ENCODE assay signal across 8 cellular contexts in the genomic region with DNA sequence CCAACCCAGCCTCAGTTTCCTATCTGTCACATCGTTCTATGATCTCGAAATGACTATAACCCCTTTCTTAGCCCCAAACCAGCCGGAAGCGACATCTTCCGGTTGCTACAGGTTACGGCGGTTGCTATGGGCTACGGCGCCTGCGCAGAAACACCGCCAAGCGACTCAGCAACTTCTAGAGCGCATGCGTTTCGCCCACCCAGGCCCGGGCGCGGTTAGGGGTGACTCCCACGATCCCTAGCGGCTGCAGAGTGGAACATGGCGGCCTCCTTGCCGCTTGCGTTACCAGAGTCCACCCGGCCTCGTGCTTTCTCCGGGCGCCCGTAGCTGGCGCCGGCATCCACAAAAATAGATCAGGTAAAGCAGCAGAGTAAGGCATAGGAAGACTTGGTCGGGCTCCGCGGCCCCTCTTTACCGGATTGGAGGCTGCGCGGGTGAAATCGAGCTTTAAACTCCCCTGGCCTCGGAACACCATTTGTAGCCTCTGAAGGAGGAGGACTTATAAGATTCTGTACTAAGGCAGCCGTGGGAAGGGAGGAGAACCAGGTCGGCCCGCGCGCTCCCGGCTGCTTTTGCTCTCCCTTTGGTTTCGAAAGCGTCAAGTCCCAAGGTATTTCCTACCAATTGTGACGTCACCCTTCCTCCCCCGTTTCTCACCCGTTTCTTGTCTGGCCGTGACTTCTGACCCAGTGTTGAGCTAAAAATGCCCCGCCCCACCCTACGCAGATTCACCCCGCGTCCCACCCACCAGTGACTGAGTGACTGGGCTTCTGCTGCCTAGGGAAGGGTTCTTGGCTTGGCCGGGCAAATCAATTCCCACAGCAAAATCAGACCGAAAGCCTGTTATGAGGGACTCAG. TPM values are rescaled to one million over a fixed set of nuclear protein-coding genes. Genes with fewer than 3 reads are reported as not detected.
DNase-seq lines count a peak whose midpoint lies in the region; ATAC-seq, FAIRE-seq and TF ChIP-seq lines count a peak whose summit lies in the region.

No MANE protein-coding gene starts in this region.

- H4K5ac ChIP-seq in H1 (ENCODE audit: insufficient read length, low read depth, low read length): peak overlapping the region; percentile 37

- peak; percentile 79 for FAIRE-seq in H1 (lab: Jason Lieb, UNC)

- H3K9me3 Mint-ChIP-seq in Caco-2 (ENCODE audit: unreplicated experiment): no peaks in the 10 kb centered on the region
- H3K9me3 Mint-ChIP-seq in memory B cell: no peaks in the 10 kb centered on the region

- peak overlapping the region; percentile 95 for H3K27ac ChIP-seq in H1 (ENCODE audit: low read depth, low read length)

- peak; percentile 97 for DNase-seq in Caco-2
- peak; percentile 97 for DNase-seq in HT-29 (ENCODE audit: low spot score)
- DNase-seq in NK-92 treated with Interleukin-12 subunit alpha and Interleukin-12 subunit beta, amount 100 ng/mL, for 24 hours (lab: John Stamatoyannopoulos, UW): peak; percentile 98
- peak; percentile 98 for DNase-seq in activated CD8-positive, alpha-beta memory T cell treated with anti-CD3 and anti-CD28 coated beads for 4 hours (ENCODE audit: low read depth in 2 of 2)
- DNase-seq in H1 (ENCODE audit: low read depth in 1 of 2, low spot score in 2 of 2): peak; percentile 79 to 97
- peak; percentile 95 to 98 for DNase-seq in memory B cell (ENCODE audit: low spot score in 2 of 2)
- DNase-seq in stimulated activated CD8-positive, alpha-beta memory T cell treated with anti-CD3 and anti-CD28 coated beads, Interleukin-12 subunit alpha, Interleukin-12 subunit beta, amount 100 ng/mL, for 1 hour (ENCODE audit: low read depth): peak; percentile 100

- H2BK12ac ChIP-seq in H1 (ENCODE audit: low read depth, low read length): peak overlapping the region; percentile 88

- H3K56ac ChIP-seq in H1 (replicated peaks; ENCODE audit: insufficient read length, low read depth, low read length): peak overlapping the region; percentile 43

- peak overlapping the region; percentile 63 for H3K4ac ChIP-seq in H1 (replicated peaks; ENCODE audit: insufficient read length, low read depth, low read length)

- H3K4me3 ChIP-seq in Caco-2 (ENCODE audit: low read depth, low read length) (peak overlapping the region; percentile 72), H1 (ENCODE audit: extremely low read depth in 1 of 4, insufficient read depth in 2 of 4, low read depth in 3 of 4, low read length in 4 of 4) (peak overlapping the region; percentile 88 to 94 (median 93))

- CTCF ChIA-PET in Caco-2 (lab: Charles Lee): interaction anchor here (1.0 to 1.5 kb wide), 4 partner anchors 9 to 178 kb away, joined by 3 to 4 read pairs (median 3); no protein-coding TSS in a partner anchor
- CTCF ChIA-PET in H1 (lab: Charles Lee; ENCODE audit: partially characterized antibody): interaction anchor here (0.7 to 1.2 kb wide), 4 partner anchors 41 to 381 kb away, joined by 3 read pairs; no protein-coding TSS in a partner anchor

- H3K18ac ChIP-seq in H1 (ENCODE audit: extremely low read depth, low read length): peak overlapping the region; percentile 85

- no peak overlapping the region; the same call in 1 of the 2 replicates for H2AK5ac ChIP-seq in H1 (ENCODE audit: low read depth, low read length)

- no peak overlapping the region for H2BK120ac ChIP-seq in H1 (replicated peaks; ENCODE audit: low read depth, low read length)

- peak overlapping the region; percentile 64 for H4K91ac ChIP-seq in H1 (replicated peaks; ENCODE audit: insufficient read length, low read length)

- peak overlapping the region; percentile 94 for H2AFZ ChIP-seq in H1 (ENCODE audit: low read length)

- peak in 1 of 2 experiments; percentile 24; a peak in 1 of 3 replicates for TF ChIP-seq EP300 in H1 (IDR thresholded peaks at IDR 0.05; ENCODE audit: borderline replicate concordance in 1 of 2, low read depth in 2 of 2, low read length in 2 of 2)

- H3K79me2 ChIP-seq in H1 (ENCODE audit: control insufficient read depth in 1 of 2, insufficient read depth in 2 of 2, low read length in 2 of 2): peaks cover 21 to 49% of the 10 kb centered on the region in 2 experiments

- peaks cover 4 to 29% of the 10 kb centered on the region in 2 experiments for H4K20me1 ChIP-seq in H1 (replicated peaks in 1 of 2; ENCODE audit: control insufficient read depth in 1 of 2, insufficient read depth in 2 of 2, low read length in 2 of 2)

- H4K8ac ChIP-seq in H1 (ENCODE audit: extremely low read depth, insufficient read depth, low read length): peak overlapping the region; percentile 98; the same call in 1 of the 2 replicates

- H3K27me3 Mint-ChIP-seq in Caco-2 (ENCODE audit: insufficient read depth, unreplicated experiment) (peaks cover 2% of the 10 kb centered on the region), memory B cell (no peaks in the 10 kb centered on the region)

- peaks cover 30% of the 10 kb centered on the region for H3K79me1 ChIP-seq in H1 (ENCODE audit: low read depth, low read length)

- H3K9me3 ChIP-seq in Caco-2 (no peaks in the 10 kb centered on the region), H1 (ENCODE audit: insufficient read depth in 2 of 2, low read depth in 1 of 2, low read length in 1 of 2) (no peaks in the 10 kb centered on the region)

- POLR2A ChIA-PET in Caco-2 (lab: Charles Lee): interaction anchor here (0.5 to 1.5 kb wide), 14 partner anchors 9 to 178 kb away, joined by 3 to 8 read pairs (median 4); partner anchors contain the start of genes FKBP1A, RAD21L1 and SNPH
- POLR2A ChIA-PET in H1 (lab: Charles Lee; ENCODE audit: partially characterized antibody): interaction anchor here (0.8 to 6.5 kb wide), 19 partner anchors 8 to 124 kb away, joined by 3 to 34 read pairs (median 4); no protein-coding TSS in a partner anchor

- peak overlapping the region; percentile 95 to 97 (median 96) for H3K9ac ChIP-seq in H1 (replicated peaks in 1 of 4; ENCODE audit: extremely low read depth in 1 of 4, low read depth in 3 of 4, low read length in 3 of 4)

- H2BK5ac ChIP-seq in H1 (ENCODE audit: low read depth, low read length): peak overlapping the region; percentile 92; the same call in 1 of the 2 replicates

- no peaks in the 10 kb centered on the region for H3K36me3 ChIP-seq in Caco-2 (ENCODE audit: control insufficient read depth, insufficient read depth, low read length)
- H3K36me3 ChIP-seq in H1 (ENCODE audit: control insufficient read depth in 2 of 4, insufficient read depth in 4 of 4, low read length in 3 of 4): 0 out of 8 replicates have a peak, but pooled peaks cover 0 to 3% (median 0%) of the 10 kb centered on the region in 4 experiments

- BruUV-seq in Caco-2 (replicated peaks; lab: Mats Ljungman, UMichigan): TSS peak; percentile 90

- no peak for TF ChIP-seq CTCF in Caco-2 (IDR thresholded peaks at IDR 0.05; ENCODE audit: insufficient read depth in 1 of 2, low read depth in 1 of 2, low read length in 1 of 2, severe bottlenecking in 1 of 2, unreplicated experiment in 1 of 2)
- TF ChIP-seq CTCF in H1 (IDR thresholded peaks at IDR 0.05; ENCODE audit: control extremely low read depth in 1 of 3, insufficient read depth in 1 of 3, low read depth in 1 of 3, low read length in 3 of 3): no peak

- peaks cover 13% of the 10 kb centered on the region for H3K4me1 Mint-ChIP-seq in Caco-2 (ENCODE audit: low read depth, unreplicated experiment)
- H3K4me1 Mint-ChIP-seq in memory B cell: peaks cover 21% of the 10 kb centered on the region

- TF ChIP-seq RAD21 in H1 (IDR thresholded peaks at IDR 0.05 in 1 of 2, conservative IDR thresholded peaks at IDR 0.05 in 1 of 2; ENCODE audit: low read depth in 2 of 2, low read length in 2 of 2): no peak

- H3K4me1 ChIP-seq in Caco-2 (peaks cover 31% of the 10 kb centered on the region), H1 (replicated peaks in 1 of 4; ENCODE audit: control insufficient read depth in 3 of 4, insufficient read depth in 4 of 4, low read length in 3 of 4) (peaks cover 2 to 13% (median 5%) of the 10 kb centered on the region in 4 experiments; a peak in 6 of 7 replicates)

- WGBS in H1 (ENCODE audit: extremely low coverage in 1 of 2, insufficient coverage in 1 of 2, insufficient read length in 1 of 2, insufficient replicate concordance in 2 of 2, low coverage in 1 of 2, low lambda C conversion rate in 2 of 2, missing lambda C conversion rate in 1 of 2), 2 experiments: 2% methylated on average over 56 of the region's 56 CpGs; no CpG with 5 or more reads in 1 of the 2 experiments

- H3K4me3 Mint-ChIP-seq in Caco-2 (ENCODE audit: unreplicated experiment) (no peak overlapping the region), memory B cell (no peak overlapping the region)

- H3K23ac ChIP-seq in H1 (ENCODE audit: insufficient read length): no peak overlapping the region

- intact Hi-C loops in Caco-2 (cut with micrococcal nuclease; ENCODE audit: unreplicated experiment): loop anchor here (1.0 to 5.0 kb wide), 2 partner anchors 67 to 145 kb away; partner anchors contain the start of gene FKBP1A

- no peak overlapping the region for H2BK20ac ChIP-seq in H1 (ENCODE audit: low read length)

- peaks cover 10% of the 10 kb centered on the region for H3K23me2 ChIP-seq in H1 (ENCODE audit: low read depth, low read length)

- H3K27me3 ChIP-seq in Caco-2 (replicated peaks; ENCODE audit: control insufficient read depth, insufficient read depth, low read length) (no peaks in the 10 kb centered on the region), H1 (replicated peaks in 1 of 4; ENCODE audit: control insufficient read depth in 3 of 4, extremely low read depth in 1 of 4, insufficient read depth in 3 of 4, low read length in 3 of 4) (no peaks in the 10 kb centered on the region)

- no peak overlapping the region for H3K14ac ChIP-seq in H1 (ENCODE audit: insufficient read length)

- H3K4me2 ChIP-seq in H1 (ENCODE audit: insufficient read depth in 1 of 2, low read depth in 2 of 2, low read length in 2 of 2): peak overlapping the region; percentile 77 to 98

- peak; percentile 68 for ATAC-seq in GM21360 (IDR thresholded peaks at IDR 0.05; ENCODE audit: unreplicated experiment)
- ATAC-seq in memory B cell (ENCODE audit: low read depth): peak; percentile 79

- TF ChIP-seq POLR2A in H1 (IDR thresholded peaks at IDR 0.05; ENCODE audit: control extremely low read depth in 1 of 2, low read depth in 2 of 2, low read length in 2 of 2): peak; percentile 95 to 98

- no peak overlapping the region for H2BK15ac ChIP-seq in H1 (ENCODE audit: low read length)

- H3K36me3 Mint-ChIP-seq in Caco-2 (ENCODE audit: insufficient read depth, unreplicated experiment): peaks cover 12% of the 10 kb centered on the region
- no peaks in the 10 kb centered on the region for H3K36me3 Mint-ChIP-seq in memory B cell

- no peak overlapping the region for H3K27ac Mint-ChIP-seq in Caco-2 (ENCODE audit: unreplicated experiment)
- no peak overlapping the region for H3K27ac Mint-ChIP-seq in memory B cell

RNA-seq across cellular contexts. Expression of gene SDCBP2, which starts 3.5 kb away (rescaled TPM):
- 1.4 and 2.0 TPM in 2 replicates for total RNA-seq in Caco-2 (2022)
- 19.1 and 22.4 TPM in 2 replicates for total RNA-seq in HT-29 (2014; rRNA removed; shearing (Covaris generic))
- 3.6 and 4.2 TPM in 2 replicates for total RNA-seq in H1 (2021; fragmentation: NEBNext Ultra II Directional; extraction: Animal tissue kit (Norgen Biotek cat#: 25700))
- polyA plus RNA-seq in H1 (2011; rRNA removed): 5.9 and 6.7 TPM in 2 replicates
- polyA plus RNA-seq in H1 (2011; cell fraction: cytosol; rRNA removed): 7.0 TPM
- polyA plus RNA-seq in H1 (2011; cell fraction: nucleus; rRNA removed): 5.8 TPM
- polyA plus RNA-seq in H1 (2012, experiment 1 of 2): 3.0 to 6.0 TPM (median 5.0 TPM) in 4 replicates
- polyA plus RNA-seq in H1 (2012, experiment 2 of 2): 3.0 TPM
- polyA plus RNA-seq in H1 (2013, experiment 1 of 2): 3.0 TPM
- 2.9 TPM for polyA plus RNA-seq in H1 (2013, experiment 2 of 2)
- 1.4 and 1.5 TPM in 2 replicates for polyA minus RNA-seq in H1 (2011; rRNA and poly(A)+ RNA removed)
- polyA minus RNA-seq in H1 (2011; cell fraction: cytosol; rRNA and poly(A)+ RNA removed): 2.7 TPM
- polyA minus RNA-seq in H1 (2011; cell fraction: nucleus; rRNA and poly(A)+ RNA removed): 1.1 TPM

RNA-seq across cellular contexts. Expression of gene SNPH, which starts 59.3 kb away (rescaled TPM):
- 0.28 and 0.36 TPM in 2 replicates for total RNA-seq in Caco-2 (2022)
- 0.13 and 0.36 TPM in 2 replicates for total RNA-seq in HT-29 (2014; rRNA removed; shearing (Covaris generic))
- 4.0 and 4.9 TPM in 2 replicates for total RNA-seq in H1 (2021; fragmentation: NEBNext Ultra II Directional; extraction: Animal tissue kit (Norgen Biotek cat#: 25700))
- polyA plus RNA-seq in H1 (2011; rRNA removed): 0.98 and 1.5 TPM in 2 replicates
- polyA plus RNA-seq in H1 (2011; cell fraction: cytosol; rRNA removed): 1.0 TPM
- polyA plus RNA-seq in H1 (2011; cell fraction: nucleus; rRNA removed): 2.5 TPM
- 2.0 to 3.4 TPM (median 3.1 TPM) in 4 replicates for polyA plus RNA-seq in H1 (2012, experiment 1 of 2)
- 2.5 TPM for polyA plus RNA-seq in H1 (2012, experiment 2 of 2)
- polyA plus RNA-seq in H1 (2013, experiment 1 of 2): 1.8 TPM
- 1.7 TPM for polyA plus RNA-seq in H1 (2013, experiment 2 of 2)
- polyA minus RNA-seq in H1 (2011; rRNA and poly(A)+ RNA removed): 0.50 and 0.59 TPM in 2 replicates
- 1.2 TPM for polyA minus RNA-seq in H1 (2011; cell fraction: cytosol; rRNA and poly(A)+ RNA removed)
- polyA minus RNA-seq in H1 (2011; cell fraction: nucleus; rRNA and poly(A)+ RNA removed): 2.1 TPM

Comparison
In these comparisons a context has a peak if more than half of its experiments do, and no peak if none do; other contexts are left out.
1. Peak in every context shown above with its lines: DNase-seq, ATAC-seq, H3K4me3 ChIP-seq and H3K27ac ChIP-seq.